14 cellular contexts compared by ENCODE assay signal in genomic region chr14:64701660-64702059, GRCh38. TPM values are rescaled to one million over a fixed set of nuclear protein-coding genes. Genes with fewer than 3 reads are reported as not detected.
DNase-seq lines count a peak whose midpoint lies in the region; ATAC-seq and TF ChIP-seq lines count a peak whose summit lies in the region.
"Had no signal": no experiment of that assay in that cellular context is flagged by ENCODE, and none has a peak within 500 bp of the region (broad histone marks: within the 10 kb centered on the region; RNA-seq: fewer than 3 reads in every experiment).

No MANE protein-coding gene starts in this region.

- H3K4me3 ChIP-seq in coronary artery (no peak overlapping the region), left ventricle myocardium inferior (no peak overlapping the region)
- H3K4me3 ChIP-seq: body of pancreas had no signal

- H3K4me1 ChIP-seq in left ventricle myocardium inferior: peaks cover 41% of the 10 kb centered on the region

- ATAC-seq in GM19452 (IDR thresholded peaks at IDR 0.05; ENCODE audit: unreplicated experiment): no peak
- ATAC-seq: body of pancreas had no signal

- peaks cover 23% of the 10 kb centered on the region for H3K27me3 ChIP-seq in left ventricle myocardium inferior (ENCODE audit: low read depth)
- H3K27me3 ChIP-seq: body of pancreas had no signal

- H3K27ac ChIP-seq in coronary artery (no peak overlapping the region), left ventricle myocardium inferior (replicated peaks) (no peak overlapping the region)
- H3K27ac ChIP-seq: body of pancreas, RWPE1 had no signal

- H3K36me3 ChIP-seq in left ventricle myocardium inferior: no peaks in the 10 kb centered on the region

- H3K9me3 ChIP-seq in left ventricle myocardium inferior (replicated peaks): no peaks in the 10 kb centered on the region
- H3K9me3 ChIP-seq: body of pancreas had no signal

- TF ChIP-seq CTCF in coronary artery (IDR thresholded peaks at IDR 0.05) (no peak), left ventricle myocardium inferior (IDR thresholded peaks at IDR 0.05; ENCODE audit: borderline replicate concordance) (no peak)

- peak; percentile 71 for DNase-seq in Ammon's horn (ENCODE audit: low spot score)
- peak; percentile 26 to 42 for DNase-seq in NCI-H1930 (lab: John Stamatoyannopoulos, UW)
- DNase-seq in coronary artery (ENCODE audit: low spot score): peak; percentile 19
- peak; percentile 11 for DNase-seq in mesenteric fat pad (ENCODE audit: low spot score)
- DNase-seq in NCI-H1105 (lab: John Stamatoyannopoulos, UW): no peak
- DNase-seq in activated CD4-positive, alpha-beta T cell treated with anti-CD3 and anti-CD28 coated beads, Interleukin-2, amount 50 U/mL, for 4 hours: no peak
- DNase-seq in left ventricle myocardium inferior: no peak
- DNase-seq: CD4-positive, CD25-positive, alpha-beta regulatory T cell; erythroblast; immature natural killer cell; NCI-H2171 had no signal

- intact Hi-C loops in left ventricle myocardium inferior (cut with micrococcal nuclease): no loop called here

RNA-seq across cellular contexts. Expression of gene PLEKHG3, which starts 2.6 kb away (rescaled TPM):
- total RNA-seq in mesenteric fat pad (35.6 TPM), left ventricle myocardium inferior (16.5 TPM)

Comparison
In these comparisons a context has a peak if more than half of its experiments do, and no peak if none do; other contexts are left out.
1. DNase-seq: peak in Ammon's horn (single experiment), NCI-H1930 (2 of 2), coronary artery (single experiment) and mesenteric fat pad (single experiment); none in NCI-H1105 (single experiment), activated CD4-positive, alpha-beta T cell treated with anti-CD3 and anti-CD28 coated beads, Interleukin-2, amount 50 U/mL, for 4 hours (0 of 2) and left ventricle myocardium inferior (single experiment).